In the genomic region with DNA sequence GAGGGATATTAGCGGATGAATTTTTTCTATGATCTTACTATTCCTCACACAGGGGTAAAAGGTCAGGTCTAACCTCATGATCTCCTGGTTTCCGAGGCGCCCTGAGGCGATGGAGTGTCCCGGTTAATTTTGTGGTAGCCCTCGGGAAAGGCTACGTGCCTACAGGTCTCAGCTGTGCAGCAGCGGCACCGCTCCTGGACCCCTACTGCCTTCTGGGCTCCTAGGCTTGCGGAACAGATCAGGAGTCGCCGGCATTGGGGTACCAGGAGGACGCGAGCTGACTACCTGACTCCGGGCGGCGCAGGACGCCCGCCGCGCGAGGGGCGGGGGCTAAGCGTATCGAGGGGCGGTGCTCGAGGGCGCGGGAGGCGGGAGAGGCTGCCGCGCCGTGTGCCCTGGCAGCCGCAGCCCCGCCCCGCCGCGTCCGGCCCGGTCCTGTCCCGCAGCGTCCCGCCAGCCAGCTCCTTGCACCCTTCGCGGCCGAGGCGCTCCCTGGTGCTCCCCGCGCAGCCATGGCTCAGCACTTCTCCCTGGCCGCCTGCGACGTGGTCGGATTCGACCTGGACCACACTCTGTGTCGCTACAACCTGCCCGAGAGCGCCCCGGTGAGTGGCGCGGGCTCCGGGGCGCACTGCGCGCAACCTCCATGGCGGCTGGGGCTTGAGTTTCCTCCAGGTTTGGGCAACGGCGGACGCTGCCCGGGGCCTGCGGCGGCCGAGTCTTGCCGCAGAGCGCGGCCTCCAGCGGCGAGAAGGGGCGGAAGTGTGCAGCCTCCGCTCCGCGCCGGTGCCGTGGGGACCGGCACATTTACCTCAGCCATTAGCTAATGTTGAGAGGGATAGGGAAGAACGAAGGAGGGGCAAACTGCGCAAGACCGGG, we compare ENCODE assay signal across 1 cellular context.
TF ChIP-seq lines count a peak whose summit lies in the region.

A gene (plus strand): TSS at position 435 of the 879 bp plus-strand sequence. CDS start 78 bp downstream, at position 513.

TF ChIP-seq in HepG2, 621 proteins besides CTCF, POLR2A, EP300 and RAD21 (continued from another document):
- TF ChIP-seq, protein P1, sequence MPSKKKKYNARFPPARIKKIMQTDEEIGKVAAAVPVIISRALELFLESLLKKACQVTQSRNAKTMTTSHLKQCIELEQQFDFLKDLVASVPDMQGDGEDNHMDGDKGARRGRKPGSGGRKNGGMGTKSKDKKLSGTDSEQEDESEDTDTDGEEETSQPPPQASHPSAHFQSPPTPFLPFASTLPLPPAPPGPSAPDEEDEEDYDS (CRISPR knock-in tag; IDR thresholded peaks at IDR 0.05): no peak; the same call in 1 of the 2 replicates
- TF ChIP-seq, protein P2, sequence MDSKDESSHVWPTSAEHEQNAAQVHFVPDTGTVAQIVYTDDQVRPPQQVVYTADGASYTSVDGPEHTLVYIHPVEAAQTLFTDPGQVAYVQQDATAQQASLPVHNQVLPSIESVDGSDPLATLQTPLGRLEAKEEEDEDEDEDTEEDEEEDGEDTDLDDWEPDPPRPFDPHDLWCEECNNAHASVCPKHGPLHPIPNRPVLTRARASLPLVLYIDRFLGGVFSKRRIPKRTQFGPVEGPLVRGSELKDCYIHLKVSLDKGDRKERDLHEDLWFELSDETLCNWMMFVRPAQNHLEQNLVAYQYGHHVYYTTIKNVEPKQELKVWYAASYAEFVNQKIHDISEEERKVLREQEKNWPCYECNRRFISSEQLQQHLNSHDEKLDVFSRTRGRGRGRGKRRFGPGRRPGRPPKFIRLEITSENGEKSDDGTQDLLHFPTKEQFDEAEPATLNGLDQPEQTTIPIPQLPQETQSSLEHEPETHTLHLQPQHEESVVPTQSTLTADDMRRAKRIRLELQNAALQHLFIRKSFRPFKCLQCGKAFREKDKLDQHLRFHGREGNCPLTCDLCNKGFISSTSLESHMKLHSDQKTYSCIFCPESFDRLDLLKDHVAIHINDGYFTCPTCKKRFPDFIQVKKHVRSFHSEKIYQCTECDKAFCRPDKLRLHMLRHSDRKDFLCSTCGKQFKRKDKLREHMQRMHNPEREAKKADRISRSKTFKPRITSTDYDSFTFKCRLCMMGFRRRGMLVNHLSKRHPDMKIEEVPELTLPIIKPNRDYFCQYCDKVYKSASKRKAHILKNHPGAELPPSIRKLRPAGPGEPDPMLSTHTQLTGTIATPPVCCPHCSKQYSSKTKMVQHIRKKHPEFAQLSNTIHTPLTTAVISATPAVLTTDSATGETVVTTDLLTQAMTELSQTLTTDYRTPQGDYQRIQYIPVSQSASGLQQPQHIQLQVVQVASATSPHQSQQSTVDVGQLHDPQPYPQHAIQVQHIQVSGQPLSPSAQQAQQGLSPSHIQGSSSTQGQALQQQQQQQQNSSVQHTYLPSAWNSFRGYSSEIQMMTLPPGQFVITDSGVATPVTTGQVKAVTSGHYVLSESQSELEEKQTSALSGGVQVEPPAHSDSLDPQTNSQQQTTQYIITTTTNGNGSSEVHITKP (CRISPR knock-in tag; IDR thresholded peaks at IDR 0.05; ENCODE audit: low read depth): no peak
- TF ChIP-seq, protein P3, sequence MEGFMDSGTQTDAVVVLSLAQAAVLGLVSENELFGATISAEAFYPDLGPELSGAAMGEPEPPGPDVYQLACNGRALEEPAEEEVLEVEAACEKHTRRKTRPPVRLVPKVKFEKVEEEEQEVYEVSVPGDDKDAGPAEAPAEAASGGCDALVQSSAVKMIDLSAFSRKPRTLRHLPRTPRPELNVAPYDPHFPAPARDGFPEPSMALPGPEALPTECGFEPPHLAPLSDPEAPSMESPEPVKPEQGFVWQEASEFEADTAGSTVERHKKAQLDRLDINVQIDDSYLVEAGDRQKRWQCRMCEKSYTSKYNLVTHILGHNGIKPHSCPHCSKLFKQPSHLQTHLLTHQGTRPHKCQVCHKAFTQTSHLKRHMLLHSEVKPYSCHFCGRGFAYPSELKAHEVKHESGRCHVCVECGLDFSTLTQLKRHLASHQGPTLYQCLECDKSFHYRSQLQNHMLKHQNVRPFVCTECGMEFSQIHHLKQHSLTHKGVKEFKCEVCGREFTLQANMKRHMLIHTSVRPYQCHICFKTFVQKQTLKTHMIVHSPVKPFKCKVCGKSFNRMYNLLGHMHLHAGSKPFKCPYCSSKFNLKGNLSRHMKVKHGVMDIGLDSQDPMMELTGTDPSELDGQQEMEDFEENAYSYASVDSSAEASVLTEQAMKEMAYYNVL (CRISPR knock-in tag; IDR thresholded peaks at IDR 0.05; ENCODE audit: borderline replicate concordance): peak; percentile 90
- TF ChIP-seq, protein P4, sequence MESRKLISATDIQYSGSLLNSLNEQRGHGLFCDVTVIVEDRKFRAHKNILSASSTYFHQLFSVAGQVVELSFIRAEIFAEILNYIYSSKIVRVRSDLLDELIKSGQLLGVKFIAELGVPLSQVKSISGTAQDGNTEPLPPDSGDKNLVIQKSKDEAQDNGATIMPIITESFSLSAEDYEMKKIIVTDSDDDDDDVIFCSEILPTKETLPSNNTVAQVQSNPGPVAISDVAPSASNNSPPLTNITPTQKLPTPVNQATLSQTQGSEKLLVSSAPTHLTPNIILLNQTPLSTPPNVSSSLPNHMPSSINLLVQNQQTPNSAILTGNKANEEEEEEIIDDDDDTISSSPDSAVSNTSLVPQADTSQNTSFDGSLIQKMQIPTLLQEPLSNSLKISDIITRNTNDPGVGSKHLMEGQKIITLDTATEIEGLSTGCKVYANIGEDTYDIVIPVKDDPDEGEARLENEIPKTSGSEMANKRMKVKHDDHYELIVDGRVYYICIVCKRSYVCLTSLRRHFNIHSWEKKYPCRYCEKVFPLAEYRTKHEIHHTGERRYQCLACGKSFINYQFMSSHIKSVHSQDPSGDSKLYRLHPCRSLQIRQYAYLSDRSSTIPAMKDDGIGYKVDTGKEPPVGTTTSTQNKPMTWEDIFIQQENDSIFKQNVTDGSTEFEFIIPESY (CRISPR knock-in tag; IDR thresholded peaks at IDR 0.05): peak; percentile 53
- no peak for TF ChIP-seq SOX6 (IDR thresholded peaks at IDR 0.05)
- peak; percentile 82 for TF ChIP-seq SOX6 (CRISPR knock-in tag; IDR thresholded peaks at IDR 0.05)
- TF ChIP-seq, protein P5, sequence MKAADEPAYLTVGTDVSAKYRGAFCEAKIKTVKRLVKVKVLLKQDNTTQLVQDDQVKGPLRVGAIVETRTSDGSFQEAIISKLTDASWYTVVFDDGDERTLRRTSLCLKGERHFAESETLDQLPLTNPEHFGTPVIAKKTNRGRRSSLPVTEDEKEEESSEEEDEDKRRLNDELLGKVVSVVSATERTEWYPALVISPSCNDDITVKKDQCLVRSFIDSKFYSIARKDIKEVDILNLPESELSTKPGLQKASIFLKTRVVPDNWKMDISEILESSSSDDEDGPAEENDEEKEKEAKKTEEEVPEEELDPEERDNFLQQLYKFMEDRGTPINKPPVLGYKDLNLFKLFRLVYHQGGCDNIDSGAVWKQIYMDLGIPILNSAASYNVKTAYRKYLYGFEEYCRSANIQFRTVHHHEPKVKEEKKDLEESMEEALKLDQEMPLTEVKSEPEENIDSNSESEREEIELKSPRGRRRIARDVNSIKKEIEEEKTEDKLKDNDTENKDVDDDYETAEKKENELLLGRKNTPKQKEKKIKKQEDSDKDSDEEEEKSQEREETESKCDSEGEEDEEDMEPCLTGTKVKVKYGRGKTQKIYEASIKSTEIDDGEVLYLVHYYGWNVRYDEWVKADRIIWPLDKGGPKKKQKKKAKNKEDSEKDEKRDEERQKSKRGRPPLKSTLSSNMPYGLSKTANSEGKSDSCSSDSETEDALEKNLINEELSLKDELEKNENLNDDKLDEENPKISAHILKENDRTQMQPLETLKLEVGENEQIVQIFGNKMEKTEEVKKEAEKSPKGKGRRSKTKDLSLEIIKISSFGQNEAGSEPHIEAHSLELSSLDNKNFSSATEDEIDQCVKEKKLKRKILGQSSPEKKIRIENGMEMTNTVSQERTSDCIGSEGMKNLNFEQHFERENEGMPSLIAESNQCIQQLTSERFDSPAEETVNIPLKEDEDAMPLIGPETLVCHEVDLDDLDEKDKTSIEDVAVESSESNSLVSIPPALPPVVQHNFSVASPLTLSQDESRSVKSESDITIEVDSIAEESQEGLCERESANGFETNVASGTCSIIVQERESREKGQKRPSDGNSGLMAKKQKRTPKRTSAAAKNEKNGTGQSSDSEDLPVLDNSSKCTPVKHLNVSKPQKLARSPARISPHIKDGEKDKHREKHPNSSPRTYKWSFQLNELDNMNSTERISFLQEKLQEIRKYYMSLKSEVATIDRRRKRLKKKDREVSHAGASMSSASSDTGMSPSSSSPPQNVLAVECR (CRISPR knock-in tag; IDR thresholded peaks at IDR 0.05; ENCODE audit: borderline replicate concordance): peak; percentile 98
- no peak for TF ChIP-seq ZKSCAN5 (CRISPR knock-in tag; IDR thresholded peaks at IDR 0.05)
- peak; percentile 89 for TF ChIP-seq SKI (IDR thresholded peaks at IDR 0.05; ENCODE audit: partially characterized antibody)
- TF ChIP-seq HNF4A (CRISPR knock-in tag; IDR thresholded peaks at IDR 0.05): peak; percentile 34; the same call in 1 of the 2 replicates
- TF ChIP-seq MBD4 (IDR thresholded peaks at IDR 0.05; ENCODE audit: borderline replicate concordance, low read length): no peak
- TF ChIP-seq SCMH1 (CRISPR knock-in tag; IDR thresholded peaks at IDR 0.05; ENCODE audit: borderline replicate concordance): no peak
- TF ChIP-seq CEBPB (IDR thresholded peaks at IDR 0.05; ENCODE audit: borderline replicate concordance, low read depth, low read length): no peak
- peak; percentile 97 for TF ChIP-seq ZNF607 (CRISPR knock-in tag; IDR thresholded peaks at IDR 0.05; ENCODE audit: borderline replicate concordance)
- peak; percentile 90; the same call in 1 of the 2 replicates for TF ChIP-seq ZNF724P (CRISPR knock-in tag; IDR thresholded peaks at IDR 0.05; ENCODE audit: borderline replicate concordance)
- TF ChIP-seq ZNF350 (CRISPR knock-in tag; IDR thresholded peaks at IDR 0.05; ENCODE audit: borderline replicate concordance, low read depth): peak; percentile 76; the same call in 1 of the 2 replicates
- peak; percentile 84; the same call in 1 of the 2 replicates for TF ChIP-seq REXO4 (CRISPR knock-in tag; IDR thresholded peaks at IDR 0.05; ENCODE audit: borderline replicate concordance)
- TF ChIP-seq CENPT (CRISPR knock-in tag; IDR thresholded peaks at IDR 0.05; ENCODE audit: low read depth): peak; percentile 95
- no peak; the same call in 1 of the 2 replicates for TF ChIP-seq ELF1 (CRISPR knock-in tag; IDR thresholded peaks at IDR 0.05)
- TF ChIP-seq, protein P6, sequence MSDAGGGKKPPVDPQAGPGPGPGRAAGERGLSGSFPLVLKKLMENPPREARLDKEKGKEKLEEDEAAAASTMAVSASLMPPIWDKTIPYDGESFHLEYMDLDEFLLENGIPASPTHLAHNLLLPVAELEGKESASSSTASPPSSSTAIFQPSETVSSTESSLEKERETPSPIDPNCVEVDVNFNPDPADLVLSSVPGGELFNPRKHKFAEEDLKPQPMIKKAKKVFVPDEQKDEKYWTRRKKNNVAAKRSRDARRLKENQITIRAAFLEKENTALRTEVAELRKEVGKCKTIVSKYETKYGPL (CRISPR knock-in tag; IDR thresholded peaks at IDR 0.05): peak; percentile 93
- TF ChIP-seq ZNF839 (CRISPR knock-in tag; IDR thresholded peaks at IDR 0.05; ENCODE audit: borderline replicate concordance): no peak; the same call in 1 of the 2 replicates
- TF ChIP-seq BHLHE40 (IDR thresholded peaks at IDR 0.05; ENCODE audit: low read length): no peak
- TF ChIP-seq KMT2B (CRISPR knock-in tag; IDR thresholded peaks at IDR 0.05): peak; percentile 93
- TF ChIP-seq ZNF30 (CRISPR knock-in tag; IDR thresholded peaks at IDR 0.05): peak; percentile 77; the same call in 1 of the 2 replicates
TF ChIP-seq in HepG2: peak in this region for 377.
